In the genomic region with DNA sequence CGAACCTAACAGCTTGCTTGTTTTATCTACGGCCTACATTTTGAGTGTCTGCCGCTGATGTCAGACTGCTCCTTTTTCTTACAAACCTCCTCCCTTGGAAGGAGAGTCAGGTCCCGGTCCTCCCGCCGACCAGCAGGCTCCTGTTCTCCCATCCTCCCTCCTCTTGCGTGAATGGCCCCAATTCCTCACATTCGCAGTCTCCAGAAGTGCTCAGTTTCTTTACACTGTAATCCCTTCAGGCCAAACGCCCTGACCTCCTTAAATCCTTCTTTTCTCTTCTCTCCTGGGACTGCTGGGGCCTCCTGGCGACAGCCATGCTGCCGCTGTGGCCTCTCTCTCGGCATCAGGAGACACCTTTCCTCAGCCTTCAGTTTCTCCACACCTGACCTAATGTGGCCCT, we compare ENCODE assay signal across 19 cellular contexts.
DNase-seq lines count a peak whose midpoint lies in the region; ATAC-seq and TF ChIP-seq lines count a peak whose summit lies in the region.
"Had no signal": no experiment of that assay in that cellular context is flagged by ENCODE, and none has a peak within 500 bp of the region (broad histone marks: within the 10 kb centered on the region; RNA-seq: fewer than 3 reads in every experiment).

No MANE protein-coding gene starts in this region.

- in situ Hi-C loops in G401 (cut with HindIII; ENCODE audit: low sequenced_read_pairs): no loop called here

- peak overlapping the region in 1 of 5 experiments; percentile 8 for H3K4me3 Mint-ChIP-seq in brain
- H3K4me3 Mint-ChIP-seq: IgD-negative memory B cell had no signal

- H3K27ac Mint-ChIP-seq in brain: peak overlapping the region in 4 of 5 experiments; percentile 33 to 78 (median 55)
- H3K27ac Mint-ChIP-seq: IgD-negative memory B cell had no signal

- H3K9me3 Mint-ChIP-seq in brain: no peaks in the 10 kb centered on the region

- no peak for TF ChIP-seq CTCF in brain (conservative IDR thresholded peaks at IDR 0.05)
- TF ChIP-seq CTCF in retinal pigment epithelial cell (conservative IDR thresholded peaks at IDR 0.05; ENCODE audit: low read depth, low read length): peak; percentile 18

- no peak for ATAC-seq in HG02571 (IDR thresholded peaks at IDR 0.05; ENCODE audit: unreplicated experiment)
- ATAC-seq: GM12878, Panc1 had no signal

- peaks cover 14% of the 10 kb centered on the region for H3K36me3 Mint-ChIP-seq in brain
- H3K36me3 Mint-ChIP-seq: IgD-negative memory B cell had no signal

- H3K4me3 ChIP-seq in retinal pigment epithelial cell (ENCODE audit: low read length): no peak overlapping the region
- H3K4me3 ChIP-seq: GM12878 had no signal

- peaks cover 6% of the 10 kb centered on the region for H3K27me3 Mint-ChIP-seq in brain

- DNase-seq in G401 (ENCODE audit: low spot score) (peak; percentile 61), left kidney (ENCODE audit: low read depth, low spot score) (peak; percentile 43), retinal pigment epithelial cell (ENCODE audit: low read depth) (no peak), NCI-H146 (lab: John Stamatoyannopoulos, UW) (no peak)
- no peak for DNase-seq in activated CD4-positive, CD25-positive, alpha-beta regulatory T cell treated with anti-CD3 and anti-CD28 coated beads, Interleukin-2, amount 50 U/mL, for 72 hours
- DNase-seq in activated CD4-positive, alpha-beta T cell treated with anti-CD3 and anti-CD28 coated beads, Interleukin-2, amount 50 U/mL, for 48 hours: no peak
- DNase-seq: DMS53, GDM1, MM.1S, NCI-H1694, NCI-H2029 treated with DMSO at 0.1 percent for 48 hours, NCI-H446 treated with DMSO at 0.1 percent for 48 hours, NCI-H526, SHP77 treated with DMSO at 0.1 percent for 48 hours had no signal

- H3K4me1 Mint-ChIP-seq in brain: peaks cover 42% of the 10 kb centered on the region
- H3K4me1 Mint-ChIP-seq: IgD-negative memory B cell had no signal

Comparison
In these comparisons a context has a peak if more than half of its experiments do, and no peak if none do; other contexts are left out.
1. DNase-seq: peak in G401 (single experiment) and left kidney (single experiment); none in retinal pigment epithelial cell (single experiment), activated CD4-positive, CD25-positive, alpha-beta regulatory T cell treated with anti-CD3 and anti-CD28 coated beads, Interleukin-2, amount 50 U/mL, for 72 hours (single experiment), activated CD4-positive, alpha-beta T cell treated with anti-CD3 and anti-CD28 coated beads, Interleukin-2, amount 50 U/mL, for 48 hours (0 of 2) and NCI-H146 (single experiment).